1 cellular context compared by ENCODE assay signal in the genomic region with DNA sequence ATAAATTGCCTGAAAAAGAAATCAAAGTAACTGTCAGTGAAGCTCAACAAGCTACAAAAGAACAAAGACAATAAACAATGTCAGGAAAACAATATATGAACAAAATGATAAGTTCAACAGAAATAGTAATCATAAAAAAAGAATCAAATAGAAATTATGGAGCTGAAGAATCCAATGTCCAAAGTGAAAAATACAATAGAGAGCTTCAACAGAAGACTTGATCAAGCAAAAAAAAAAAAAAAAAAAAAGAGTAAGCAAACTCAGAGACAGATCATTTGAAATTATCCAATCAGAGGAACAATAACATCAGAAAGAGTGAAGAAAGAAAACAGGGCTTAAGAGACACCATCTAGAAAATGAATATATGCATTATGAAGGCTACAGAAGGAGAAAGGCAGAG.
TF ChIP-seq lines count a peak whose summit lies in the region.

No MANE protein-coding gene starts in this region.

TF ChIP-seq in K562, 482 proteins besides CTCF, POLR2A, EP300 and RAD21 (continued from another document):
- TF ChIP-seq EHMT2 (IDR thresholded peaks at IDR 0.05) (0 out of 2 replicates have a peak, but pooled peaks have one; percentile 21), CC2D1A (IDR thresholded peaks at IDR 0.05) (0 out of 2 replicates have a peak, but pooled peaks have one; percentile 14), ARNT (IDR thresholded peaks at IDR 0.05) (0 out of 4 replicates have a peak, but pooled peaks of 1 of the 2 experiments have one; percentile 42), MIER1 (IDR thresholded peaks at IDR 0.05; ENCODE audit: low read depth) (0 out of 2 replicates have a peak, but pooled peaks have one; percentile 62), SAP30 (IDR thresholded peaks at IDR 0.05; ENCODE audit: borderline replicate concordance, insufficient read depth, low read depth, low read length, poor library complexity, severe bottlenecking) (no peak), CEBPB (tag; IDR thresholded peaks at IDR 0.05) (no peak), ZEB2 (IDR thresholded peaks at IDR 0.05) (0 out of 2 replicates have a peak, but pooled peaks have one; percentile 57), TRIM24 (IDR thresholded peaks at IDR 0.05) (peak; percentile 53 to 65)
- TF ChIP-seq, protein P1, sequence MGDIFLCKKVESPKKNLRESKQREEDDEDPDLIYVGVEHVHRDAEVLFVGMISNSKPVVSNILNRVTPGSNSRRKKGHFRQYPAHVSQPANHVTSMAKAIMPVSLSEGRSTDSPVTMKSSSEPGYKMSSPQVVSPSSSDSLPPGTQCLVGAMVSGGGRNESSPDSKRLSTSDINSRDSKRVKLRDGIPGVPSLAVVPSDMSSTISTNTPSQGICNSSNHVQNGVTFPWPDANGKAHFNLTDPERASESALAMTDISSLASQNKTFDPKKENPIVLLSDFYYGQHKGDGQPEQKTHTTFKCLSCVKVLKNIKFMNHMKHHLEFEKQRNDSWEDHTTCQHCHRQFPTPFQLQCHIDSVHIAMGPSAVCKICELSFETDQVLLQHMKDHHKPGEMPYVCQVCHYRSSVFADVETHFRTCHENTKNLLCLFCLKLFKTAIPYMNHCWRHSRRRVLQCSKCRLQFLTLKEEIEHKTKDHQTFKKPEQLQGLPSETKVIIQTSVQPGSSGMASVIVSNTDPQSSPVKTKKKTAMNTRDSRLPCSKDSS (IDR thresholded peaks at IDR 0.05; ENCODE audit: low read depth, partially characterized antibody): peak; percentile 85
- TF ChIP-seq, protein P2, sequence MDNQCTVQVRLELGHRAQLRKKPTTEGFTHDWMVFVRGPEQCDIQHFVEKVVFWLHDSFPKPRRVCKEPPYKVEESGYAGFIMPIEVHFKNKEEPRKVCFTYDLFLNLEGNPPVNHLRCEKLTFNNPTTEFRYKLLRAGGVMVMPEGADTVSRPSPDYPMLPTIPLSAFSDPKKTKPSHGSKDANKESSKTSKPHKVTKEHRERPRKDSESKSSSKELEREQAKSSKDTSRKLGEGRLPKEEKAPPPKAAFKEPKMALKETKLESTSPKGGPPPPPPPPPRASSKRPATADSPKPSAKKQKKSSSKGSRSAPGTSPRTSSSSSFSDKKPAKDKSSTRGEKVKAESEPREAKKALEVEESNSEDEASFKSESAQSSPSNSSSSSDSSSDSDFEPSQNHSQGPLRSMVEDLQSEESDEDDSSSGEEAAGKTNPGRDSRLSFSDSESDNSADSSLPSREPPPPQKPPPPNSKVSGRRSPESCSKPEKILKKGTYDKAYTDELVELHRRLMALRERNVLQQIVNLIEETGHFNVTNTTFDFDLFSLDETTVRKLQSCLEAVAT (IDR thresholded peaks at IDR 0.05): 0 out of 4 replicates have a peak, but pooled peaks of 1 of the 2 experiments have one; percentile 18
TF ChIP-seq in K562: peak in this region for 12.
